Comparison of ENCODE assay signal across 8 cellular contexts in the genomic region with DNA sequence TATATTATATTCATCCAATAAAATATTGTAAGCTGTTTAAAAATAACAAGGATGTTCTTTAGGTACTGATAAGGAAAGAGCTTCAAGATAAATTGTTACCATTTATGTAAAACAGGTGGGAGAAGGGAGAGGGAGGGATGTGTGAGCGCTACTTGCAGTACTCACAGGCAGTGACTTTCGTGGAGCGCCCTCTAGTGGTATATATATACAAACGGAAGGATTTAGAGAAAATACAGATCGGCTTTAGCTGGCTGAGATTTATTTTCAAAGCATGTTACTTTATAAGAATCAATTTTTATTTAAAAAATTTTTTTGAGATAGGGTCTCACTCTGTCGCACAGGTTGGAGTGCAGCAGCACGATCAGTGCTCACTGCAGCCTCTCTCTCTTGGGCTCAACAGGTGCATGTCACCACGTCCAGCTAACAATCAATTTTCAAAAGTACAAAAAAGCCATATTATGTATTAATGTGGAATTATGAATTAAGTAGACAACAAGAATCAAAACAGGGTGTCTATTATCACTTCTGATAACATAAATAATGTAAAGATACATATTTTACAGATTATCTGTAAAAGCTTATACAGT. TPM values are rescaled to one million over a fixed set of nuclear protein-coding genes. Genes with fewer than 3 reads are reported as not detected.
A peak's percentile ranks its signal among the peaks of the same experiment; 100 is the strongest.
DNase-seq lines count a peak whose midpoint lies in the region; ATAC-seq and TF ChIP-seq lines count a peak whose summit lies in the region.

No MANE protein-coding gene starts in this region.

- intact Hi-C loops in esophagus muscularis mucosa (cut with DNase I): loop anchor here (10.0 kb wide), 1 partner anchor 71 kb away; the partner anchor contains the start of gene HLA-F

- no peak overlapping the region for H2AK5ac ChIP-seq in neuronal stem cell (ENCODE audit: low read depth, low read length)

- 10% methylated on average over 8 of the region's 8 CpGs for WGBS in esophagus muscularis mucosa
- no CpG with 5 or more reads among the region's 8 CpGs for WGBS in neuronal stem cell (ENCODE audit: extremely low coverage in 2 of 2, insufficient read length in 2 of 2, insufficient replicate concordance in 1 of 2), 2 donors

- H3K23ac ChIP-seq in neuronal stem cell (ENCODE audit: low read depth, low read length, poor library complexity): no peak overlapping the region

- no peak overlapping the region for H3K18ac ChIP-seq in neuronal stem cell (ENCODE audit: low read length)

- H2BK15ac ChIP-seq in neuronal stem cell (ENCODE audit: low read length): no peak overlapping the region

- TF ChIP-seq POLR2A in esophagus muscularis mucosa (IDR thresholded peaks at IDR 0.05; ENCODE audit: low read depth): no peak

- no peaks in the 10 kb centered on the region for H3K27me3 ChIP-seq in esophagus muscularis mucosa
- peaks cover 0 to 30% (median 1%) of the 10 kb centered on the region in 3 experiments for H3K27me3 ChIP-seq in neuronal stem cell (ENCODE audit: control insufficient read depth in 3 of 3, insufficient read depth in 3 of 3, low read depth in 1 of 3, low read length in 3 of 3)

- H3K79me1 ChIP-seq in neuronal stem cell (ENCODE audit: low read depth, low read length): no peaks in the 10 kb centered on the region

- in situ Hi-C loops in GM13977 (cut with MboI; ENCODE audit: low pct_unique_long_range_greater_than_20kb, low sequenced_read_pairs, unreplicated experiment): no loop called here

- H4K91ac ChIP-seq in neuronal stem cell (ENCODE audit: low read depth, low read length, poor library complexity): no peak overlapping the region

- no peak overlapping the region for H3K14ac ChIP-seq in neuronal stem cell (ENCODE audit: low read length)

- no peak overlapping the region for H3K4ac ChIP-seq in neuronal stem cell (ENCODE audit: low read length)

- no peak overlapping the region for H3K27ac ChIP-seq in VCaP
- H3K27ac ChIP-seq in esophagus muscularis mucosa (replicated peaks in 1 of 4): no peak overlapping the region
- H3K27ac ChIP-seq in neuronal stem cell (replicated peaks; ENCODE audit: low read length): no peak overlapping the region

- H3K4me2 ChIP-seq in neuronal stem cell (ENCODE audit: insufficient read depth, low read length, poor library complexity, severe bottlenecking): no peak overlapping the region

- H3K9me3 ChIP-seq in esophagus muscularis mucosa (no peaks in the 10 kb centered on the region), neuronal stem cell (replicated peaks in 1 of 2; ENCODE audit: control insufficient read depth in 2 of 2, insufficient read depth in 1 of 2, low read depth in 1 of 2, low read length in 2 of 2) (no peaks in the 10 kb centered on the region)

- no peak overlapping the region for H2BK120ac ChIP-seq in neuronal stem cell (ENCODE audit: low read depth, low read length)

- DNase-seq in AG10803 (ENCODE audit: low read depth): peak; percentile 73
- peak; percentile 62 for DNase-seq in GM13977 (ENCODE audit: low spot score)
- DNase-seq in NCI-H2196 (lab: John Stamatoyannopoulos, UW; ENCODE audit: unreplicated experiment): peak; percentile 80
- no peak for DNase-seq in esophagus muscularis mucosa (ENCODE audit: extremely low spot score)
- peak; percentile 63 for DNase-seq in neuronal stem cell (ENCODE audit: low spot score)

- TF ChIP-seq CTCF in AG10803 (conservative IDR thresholded peaks at IDR 0.05; ENCODE audit: low read length): peak; percentile 75
- TF ChIP-seq CTCF in GM13977 (IDR thresholded peaks at IDR 0.05; ENCODE audit: extremely low read depth, insufficient read depth, missing control alignments): peak; percentile 74
- TF ChIP-seq CTCF in VCaP (conservative IDR thresholded peaks at IDR 0.05): peak; percentile 98
- TF ChIP-seq CTCF in esophagus muscularis mucosa (IDR thresholded peaks at IDR 0.05): peak; percentile 73 to 81 (median 78)

- H2BK5ac ChIP-seq in neuronal stem cell (ENCODE audit: low read length): no peak overlapping the region

- no peak overlapping the region for H2AFZ ChIP-seq in neuronal stem cell (ENCODE audit: low read length)

- no peak for TF ChIP-seq EP300 in esophagus muscularis mucosa (IDR thresholded peaks at IDR 0.05)

- peaks cover 26 to 48% (median 40%) of the 10 kb centered on the region in 4 donors for H3K4me1 ChIP-seq in esophagus muscularis mucosa
- H3K4me1 ChIP-seq in neuronal stem cell (ENCODE audit: control insufficient read depth in 2 of 2, insufficient read depth in 1 of 2, low read depth in 1 of 2, low read length in 2 of 2): peaks cover 0 to 13% of the 10 kb centered on the region in 2 donors

- H3K36me3 ChIP-seq in esophagus muscularis mucosa (no peaks in the 10 kb centered on the region), neuronal stem cell (replicated peaks in 1 of 2; ENCODE audit: control insufficient read depth in 2 of 2, insufficient read depth in 2 of 2, low read length in 2 of 2) (no peaks in the 10 kb centered on the region)

- ATAC-seq in HG02763 (IDR thresholded peaks at IDR 0.05; ENCODE audit: unreplicated experiment): no peak
- no peak for ATAC-seq in GM18517 (IDR thresholded peaks at IDR 0.05; ENCODE audit: unreplicated experiment)

- no peak overlapping the region for H4K8ac ChIP-seq in neuronal stem cell (ENCODE audit: low read depth, low read length)

- no peak overlapping the region for H2BK12ac ChIP-seq in neuronal stem cell (ENCODE audit: low read length)

- no peak overlapping the region for H3K9ac ChIP-seq in neuronal stem cell (ENCODE audit: low read depth, low read length, poor library complexity)

- H3K4me3 ChIP-seq in AG10803 (ENCODE audit: low read length) (no peak overlapping the region), esophagus muscularis mucosa (no peak overlapping the region), neuronal stem cell (ENCODE audit: low read length in 2 of 2) (no peak overlapping the region)

RNA-seq across cellular contexts. Expression of gene MOG, which starts 3.3 kb away (rescaled TPM):
- not detected for total RNA-seq in esophagus muscularis mucosa
- 0.32 TPM for polyA plus RNA-seq in neuronal stem cell (2013, experiment 1 of 2)
- polyA plus RNA-seq in neuronal stem cell (2013, experiment 2 of 2): 0.10 TPM

RNA-seq across cellular contexts. Expression of gene GABBR1, which starts 20.6 kb away (rescaled TPM):
- 10 to 100 TPM; 30.6 to 47.8 (median 40.6) TPM for total RNA-seq in esophagus muscularis mucosa
- 36.7 TPM for polyA plus RNA-seq in neuronal stem cell (2013, experiment 1 of 2)
- 37.1 TPM for polyA plus RNA-seq in neuronal stem cell (2013, experiment 2 of 2)

RNA-seq across cellular contexts. Expression of gene ZFP57, which starts 27.4 kb away (rescaled TPM):
- 1 to 10 TPM in 2 of 4 donors, under 1 TPM in 1, not detected in 1; 0.23 to 6.2 (median 1.2) TPM for total RNA-seq in esophagus muscularis mucosa
- 0.17 TPM for polyA plus RNA-seq in neuronal stem cell (2013, experiment 1 of 2)
- 0.14 TPM for polyA plus RNA-seq in neuronal stem cell (2013, experiment 2 of 2)
